Comparison of ENCODE assay signal across 11 cellular contexts in the genomic region with DNA sequence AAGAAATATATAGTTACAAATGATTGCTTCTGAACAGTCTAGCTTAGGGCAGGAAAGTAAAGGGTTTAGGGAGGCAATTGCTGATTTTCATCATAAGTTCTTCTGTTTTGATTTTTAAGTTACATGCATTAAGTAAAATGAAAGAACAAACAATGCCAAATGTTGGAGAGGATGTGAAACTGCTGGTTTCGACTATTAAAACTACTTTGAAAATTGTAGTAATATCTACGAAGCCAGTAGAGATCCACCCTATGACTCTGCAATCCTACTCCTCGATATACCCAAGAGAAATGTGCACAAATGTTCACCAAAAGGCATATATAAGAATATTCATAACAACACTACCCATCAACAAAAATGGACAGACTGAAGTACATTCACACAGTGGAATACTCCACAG.
A peak's percentile ranks its signal among the peaks of the same experiment; 100 is the strongest.
DNase-seq lines count a peak whose midpoint lies in the region; ATAC-seq and TF ChIP-seq lines count a peak whose summit lies in the region.
"Had no signal": no experiment of that assay in that cellular context is flagged by ENCODE, and none has a peak within 500 bp of the region (broad histone marks: within the 10 kb centered on the region; RNA-seq: fewer than 3 reads in every experiment).

No MANE protein-coding gene starts in this region.

- no peak for TF ChIP-seq CTCF in GM10266 (IDR thresholded peaks at IDR 0.05; ENCODE audit: control insufficient read depth, insufficient read depth, low read depth, missing control alignments)

- ATAC-seq in GM19372 (IDR thresholded peaks at IDR 0.05; ENCODE audit: low read depth, unreplicated experiment) (peak; percentile 74), HG02798 (IDR thresholded peaks at IDR 0.05; ENCODE audit: poor library complexity, unreplicated experiment) (peak; percentile 80), HG03565 (IDR thresholded peaks at IDR 0.05; ENCODE audit: unreplicated experiment) (peak; percentile 65), GM18520 (IDR thresholded peaks at IDR 0.05; ENCODE audit: unreplicated experiment) (no peak)
- ATAC-seq: naive thymus-derived CD4-positive, alpha-beta T cell had no signal

- DNase-seq in CD1c-positive myeloid dendritic cell (ENCODE audit: extremely low spot score) (peak; percentile 33), NCI-H1092 treated with DMSO at 0.1 percent for 48 hours (lab: John Stamatoyannopoulos, UW) (no peak), GM10266 (ENCODE audit: extremely low spot score) (no peak)
- no peak for DNase-seq in NK-92 treated with Interleukin-12 subunit alpha and Interleukin-12 subunit beta, amount 100 ng/mL, for 24 hours (lab: John Stamatoyannopoulos, UW)
- DNase-seq: HCEC 1CT; naive thymus-derived CD4-positive, alpha-beta T cell; NCI-H69 had no signal
